Comparison of ENCODE assay signal across 15 cellular contexts in genomic region chr15:63198315-63198714, GRCh38. TPM values are rescaled to one million over a fixed set of nuclear protein-coding genes. Genes with fewer than 3 reads are reported as not detected.
DNase-seq lines count a peak whose midpoint lies in the region; ATAC-seq, FAIRE-seq and TF ChIP-seq lines count a peak whose summit lies in the region.
"Had no signal": no experiment of that assay in that cellular context is flagged by ENCODE, and none has a peak within 500 bp of the region (broad histone marks: within the 10 kb centered on the region; RNA-seq: fewer than 3 reads in every experiment).

No MANE protein-coding gene starts in this region.

- H3K27me3 Mint-ChIP-seq in activated naive CD4-positive, alpha-beta T cell treated with anti-CD3 and anti-CD28 coated beads for 36 hours (ENCODE audit: low read depth), result no peaks in the 10 kb centered on the region
- H3K27me3 Mint-ChIP-seq in activated naive CD4-positive, alpha-beta T cell treated with anti-CD3 and anti-CD28 coated beads, Interleukin-2, amount 10 ng/mL, durations not matched to agents 7 days and 5 days, result no peaks in the 10 kb centered on the region
- H3K27me3 Mint-ChIP-seq: IgD-negative memory B cell had no signal

- no peaks in the 10 kb centered on the region for H3K9me3 ChIP-seq in H1 (ENCODE audit: insufficient read depth in 2 of 2, low read depth in 1 of 2, low read length in 1 of 2)
- H3K9me3 ChIP-seq in upper lobe of right lung, result no peaks in the 10 kb centered on the region
- H3K9me3 ChIP-seq in body of pancreas, result no peaks in the 10 kb centered on the region
- no peaks in the 10 kb centered on the region for H3K9me3 ChIP-seq in BE2C
- H3K9me3 ChIP-seq: vagina had no signal

- H3K27ac Mint-ChIP-seq in activated naive CD4-positive, alpha-beta T cell treated with anti-CD3 and anti-CD28 coated beads for 36 hours, result peak overlapping the region; percentile 55
- H3K27ac Mint-ChIP-seq in activated naive CD4-positive, alpha-beta T cell treated with anti-CD3 and anti-CD28 coated beads, Interleukin-2, amount 10 ng/mL, durations not matched to agents 7 days and 5 days, result no peak overlapping the region

- no peak overlapping the region for H2BK20ac ChIP-seq in H1 (ENCODE audit: low read length)

- no peak for FAIRE-seq in H1 (lab: Jason Lieb, UNC)
- FAIRE-seq: TTC549 had no signal

- H3K4me3 ChIP-seq in H1 (ENCODE audit: extremely low read depth in 1 of 4, insufficient read depth in 2 of 4, low read depth in 3 of 4, low read length in 4 of 4), result no peak overlapping the region
- H3K4me3 ChIP-seq in upper lobe of right lung, result no peak overlapping the region
- no peak overlapping the region for H3K4me3 ChIP-seq in body of pancreas
- H3K4me3 ChIP-seq in BE2C (ENCODE audit: low read depth, low read length), result no peak overlapping the region
- H3K4me3 ChIP-seq: vagina had no signal

- H3K9ac ChIP-seq in H1 (replicated peaks in 1 of 4; ENCODE audit: extremely low read depth in 1 of 4, low read depth in 3 of 4, low read length in 3 of 4), result no peak overlapping the region
- H3K9ac ChIP-seq: parathyroid adenoma had no signal

- H3K23me2 ChIP-seq in H1 (ENCODE audit: low read depth, low read length), result no peaks in the 10 kb centered on the region

- H3K14ac ChIP-seq in H1 (ENCODE audit: insufficient read length), result no peak overlapping the region

- no peak overlapping the region for H4K91ac ChIP-seq in H1 (replicated peaks; ENCODE audit: insufficient read length, low read length)

- H3K4me1 ChIP-seq in H1 (replicated peaks in 1 of 4; ENCODE audit: control insufficient read depth in 3 of 4, insufficient read depth in 4 of 4, low read length in 3 of 4) (peaks cover 0 to 15% (median 11%) of the 10 kb centered on the region in 4 experiments; a peak in 5 of 7 replicates), upper lobe of right lung (peaks cover 75% of the 10 kb centered on the region), body of pancreas (peaks cover 20% of the 10 kb centered on the region), BE2C (peaks cover 9% of the 10 kb centered on the region; the same call in 1 of the 2 replicates)

- peaks cover 1 to 3% of the 10 kb centered on the region in 2 experiments for H4K20me1 ChIP-seq in H1 (replicated peaks in 1 of 2; ENCODE audit: control insufficient read depth in 1 of 2, insufficient read depth in 2 of 2, low read length in 2 of 2)

- H3K79me2 ChIP-seq in H1 (ENCODE audit: control insufficient read depth in 1 of 2, insufficient read depth in 2 of 2, low read length in 2 of 2), result peaks cover 3 to 90% of the 10 kb centered on the region in 2 experiments; a peak in 3 of 4 replicates

- H2BK120ac ChIP-seq in H1 (replicated peaks; ENCODE audit: low read depth, low read length), result no peak overlapping the region

- H3K27me3 ChIP-seq in H1 (replicated peaks in 1 of 4; ENCODE audit: control insufficient read depth in 3 of 4, extremely low read depth in 1 of 4, insufficient read depth in 3 of 4, low read length in 3 of 4) (no peaks in the 10 kb centered on the region), upper lobe of right lung (no peaks in the 10 kb centered on the region), body of pancreas (no peaks in the 10 kb centered on the region), BE2C (no peaks in the 10 kb centered on the region)
- H3K27me3 ChIP-seq: vagina had no signal

- no peak overlapping the region for H3K18ac ChIP-seq in H1 (ENCODE audit: extremely low read depth, low read length)

- TF ChIP-seq CTCF in H1 (IDR thresholded peaks at IDR 0.05; ENCODE audit: control extremely low read depth in 1 of 3, insufficient read depth in 1 of 3, low read depth in 1 of 3, low read length in 3 of 3) (no peak), upper lobe of right lung (IDR thresholded peaks at IDR 0.05) (no peak), body of pancreas (IDR thresholded peaks at IDR 0.05) (no peak), BE2C (IDR thresholded peaks at IDR 0.05; ENCODE audit: low read depth, low read length) (no peak)

- intact Hi-C loops in activated naive CD4-positive, alpha-beta T cell treated with anti-CD3 and anti-CD28 coated beads for 36 hours (cut with micrococcal nuclease), result loop anchor here (10.0 kb wide), 1 partner anchor 1134 kb away; the partner anchor contains the start of genes C2CD4A and VPS13C
- intact Hi-C loops in upper lobe of right lung (cut with DNase I) (no loop called here), body of pancreas (cut with DNase I) (no loop called here)

- H3K4ac ChIP-seq in H1 (replicated peaks; ENCODE audit: insufficient read length, low read depth, low read length), result no peak overlapping the region

- no peak overlapping the region for H3K4me3 Mint-ChIP-seq in activated naive CD4-positive, alpha-beta T cell treated with anti-CD3 and anti-CD28 coated beads for 36 hours
- H3K4me3 Mint-ChIP-seq in activated naive CD4-positive, alpha-beta T cell treated with anti-CD3 and anti-CD28 coated beads, Interleukin-2, amount 10 ng/mL, durations not matched to agents 7 days and 5 days, result no peak overlapping the region
- H3K4me3 Mint-ChIP-seq: IgD-negative memory B cell had no signal

- no peak for DNase-seq in activated naive CD4-positive, alpha-beta T cell treated with anti-CD3 and anti-CD28 coated beads for 36 hours
- no peak for DNase-seq in activated naive CD4-positive, alpha-beta T cell treated with anti-CD3 and anti-CD28 coated beads, Interleukin-2, amount 10 ng/mL, durations not matched to agents 7 days and 5 days
- peak; percentile 37 to 67 for DNase-seq in NCI-H526 (lab: John Stamatoyannopoulos, UW)
- no peak for DNase-seq in H1 (ENCODE audit: low read depth in 1 of 2, low spot score in 2 of 2)
- DNase-seq in upper lobe of right lung, result no peak
- DNase-seq in body of pancreas, result no peak
- no peak for DNase-seq in BE2C
- DNase-seq: activated CD8-positive, alpha-beta memory T cell treated with anti-CD3 and anti-CD28 coated beads, Interleukin-2, amount 50 U/mL, for 4 hours; NCI-H1930; stimulated activated CD4-positive, alpha-beta T cell treated with anti-CD3 and anti-CD28 coated beads, Interleukin-15, amount 100 ng/mL, for 24 hours had no signal

- H3K4me2 ChIP-seq in H1 (ENCODE audit: insufficient read depth in 1 of 2, low read depth in 2 of 2, low read length in 2 of 2), result peak overlapping the region in 1 of 2 experiments; percentile 22; a peak in 1 of 4 replicates

- H3K23ac ChIP-seq in H1 (ENCODE audit: insufficient read length), result no peak overlapping the region

- H2AFZ ChIP-seq in H1 (ENCODE audit: low read length), result no peak overlapping the region
- H2AFZ ChIP-seq: parathyroid adenoma had no signal

- POLR2A ChIA-PET in H1 (lab: Charles Lee; ENCODE audit: partially characterized antibody), result interaction anchor here (0.6 to 1.7 kb wide), 5 partner anchors 9 to 80 kb away, joined by 3 to 4 read pairs (median 4); partner anchors contain the start of genes RAB8B and RPS27L

- TF ChIP-seq POLR2A in H1 (IDR thresholded peaks at IDR 0.05; ENCODE audit: control extremely low read depth in 1 of 2, low read depth in 2 of 2, low read length in 2 of 2), result no peak
- no peak for TF ChIP-seq POLR2A in body of pancreas (IDR thresholded peaks at IDR 0.05)

- no peak overlapping the region for H2BK5ac ChIP-seq in H1 (ENCODE audit: low read depth, low read length)

- TF ChIP-seq RAD21 in H1 (IDR thresholded peaks at IDR 0.05 in 1 of 2, conservative IDR thresholded peaks at IDR 0.05 in 1 of 2; ENCODE audit: low read depth in 2 of 2, low read length in 2 of 2), result no peak

- H2BK12ac ChIP-seq in H1 (ENCODE audit: low read depth, low read length), result no peak overlapping the region

- H3K79me1 ChIP-seq in H1 (ENCODE audit: low read depth, low read length), result peaks cover 11% of the 10 kb centered on the region

- CTCF ChIA-PET in activated naive CD4-positive, alpha-beta T cell treated with anti-CD3 and anti-CD28 coated beads for 36 hours (lab: Charles Lee), result no interaction called here
- CTCF ChIA-PET in activated naive CD4-positive, alpha-beta T cell treated with anti-CD3 and anti-CD28 coated beads, Interleukin-2, amount 10 ng/mL, durations not matched to agents 7 days and 5 days (lab: Charles Lee), result interaction anchor here (1.1 kb wide), 1 partner anchor 11 kb away, joined by 5 read pairs; no protein-coding TSS in a partner anchor
- CTCF ChIA-PET in H1 (lab: Charles Lee; ENCODE audit: partially characterized antibody), result interaction anchor here (0.6 to 0.9 kb wide), 2 partner anchors 39 to 49 kb away, joined by 3 read pairs; no protein-coding TSS in a partner anchor

- H3K4me1 Mint-ChIP-seq in activated naive CD4-positive, alpha-beta T cell treated with anti-CD3 and anti-CD28 coated beads for 36 hours (ENCODE audit: low read depth), result peaks cover 90% of the 10 kb centered on the region
- H3K4me1 Mint-ChIP-seq in activated naive CD4-positive, alpha-beta T cell treated with anti-CD3 and anti-CD28 coated beads, Interleukin-2, amount 10 ng/mL, durations not matched to agents 7 days and 5 days, result peaks cover 93% of the 10 kb centered on the region

- no peak overlapping the region for H3K56ac ChIP-seq in H1 (replicated peaks; ENCODE audit: insufficient read length, low read depth, low read length)

- H3K27ac ChIP-seq in H1 (ENCODE audit: low read depth, low read length) (no peak overlapping the region), upper lobe of right lung (peak overlapping the region; percentile 1), body of pancreas (no peak overlapping the region)
- H3K27ac ChIP-seq: parathyroid adenoma, vagina had no signal

- no peak for TF ChIP-seq EP300 in H1 (IDR thresholded peaks at IDR 0.05; ENCODE audit: borderline replicate concordance in 1 of 2, low read depth in 2 of 2, low read length in 2 of 2)

- no peak overlapping the region for H4K8ac ChIP-seq in H1 (ENCODE audit: extremely low read depth, insufficient read depth, low read length)

- H3K36me3 Mint-ChIP-seq in activated naive CD4-positive, alpha-beta T cell treated with anti-CD3 and anti-CD28 coated beads for 36 hours (ENCODE audit: low read depth), result peaks cover 26% of the 10 kb centered on the region
- peaks cover 62% of the 10 kb centered on the region for H3K36me3 Mint-ChIP-seq in activated naive CD4-positive, alpha-beta T cell treated with anti-CD3 and anti-CD28 coated beads, Interleukin-2, amount 10 ng/mL, durations not matched to agents 7 days and 5 days

- no peak for ATAC-seq in upper lobe of right lung
- no peak for ATAC-seq in body of pancreas
- ATAC-seq in GM21390 (IDR thresholded peaks at IDR 0.05; ENCODE audit: unreplicated experiment), result no peak

- H2BK15ac ChIP-seq in H1 (ENCODE audit: low read length), result 0 out of 2 replicates have a peak overlapping the region, but pooled peaks have one; percentile 62

- no peak overlapping the region for H4K5ac ChIP-seq in H1 (ENCODE audit: insufficient read length, low read depth, low read length)

- H3K9me3 Mint-ChIP-seq in activated naive CD4-positive, alpha-beta T cell treated with anti-CD3 and anti-CD28 coated beads for 36 hours, result no peaks in the 10 kb centered on the region
- no peaks in the 10 kb centered on the region for H3K9me3 Mint-ChIP-seq in activated naive CD4-positive, alpha-beta T cell treated with anti-CD3 and anti-CD28 coated beads, Interleukin-2, amount 10 ng/mL, durations not matched to agents 7 days and 5 days
- H3K9me3 Mint-ChIP-seq: IgD-negative memory B cell had no signal

- WGBS in H1 (ENCODE audit: extremely low coverage in 1 of 2, insufficient coverage in 1 of 2, insufficient read length in 1 of 2, insufficient replicate concordance in 2 of 2, low coverage in 1 of 2, low lambda C conversion rate in 2 of 2, missing lambda C conversion rate in 1 of 2), 2 experiments, result 85% methylated on average over 5 of the region's 5 CpGs; no CpG with 5 or more reads in 1 of the 2 experiments
- 54 to 59% methylated on average over 5 of the region's 5 CpGs for WGBS in body of pancreas, 2 donors

- no peak overlapping the region for H2AK5ac ChIP-seq in H1 (ENCODE audit: low read depth, low read length)

- no peaks in the 10 kb centered on the region for H3K36me3 ChIP-seq in H1 (ENCODE audit: control insufficient read depth in 2 of 4, insufficient read depth in 4 of 4, low read length in 3 of 4)
- no peaks in the 10 kb centered on the region for H3K36me3 ChIP-seq in upper lobe of right lung
- H3K36me3 ChIP-seq in body of pancreas (replicated peaks in 1 of 2; ENCODE audit: insufficient read depth in 1 of 2, low read depth in 2 of 2), result no peaks in the 10 kb centered on the region
- H3K36me3 ChIP-seq in BE2C, result no peaks in the 10 kb centered on the region
- H3K36me3 ChIP-seq: vagina had no signal

RNA-seq across cellular contexts. Expression of gene RAB8B, which starts 8.9 kb away (rescaled TPM):
- total RNA-seq in activated naive CD4-positive, alpha-beta T cell treated with anti-CD3 and anti-CD28 coated beads for 36 hours, result 10 to 100 TPM; 91.5 to 93.1 TPM
- total RNA-seq in H1 (2021; fragmentation: NEBNext Ultra II Directional; extraction: Animal tissue kit (Norgen Biotek cat#: 25700)), result 47.0 and 47.8 TPM in 2 replicates
- 6.1 and 9.5 TPM in 2 replicates for polyA plus RNA-seq in H1 (2011; rRNA removed)
- polyA plus RNA-seq in H1 (2011; cell fraction: cytosol; rRNA removed), result 17.9 TPM
- polyA plus RNA-seq in H1 (2011; cell fraction: nucleus; rRNA removed), result 5.9 TPM
- 19.4 to 42.9 TPM (median 25.0 TPM) in 4 replicates for polyA plus RNA-seq in H1 (2012, experiment 1 of 2)
- 1.6 TPM for polyA plus RNA-seq in H1 (2012, experiment 2 of 2)
- 41.2 TPM for polyA plus RNA-seq in H1 (2013, experiment 1 of 2)
- polyA plus RNA-seq in H1 (2013, experiment 2 of 2), result 43.0 TPM
- 18.6 and 26.4 TPM in 2 replicates for polyA minus RNA-seq in H1 (2011; rRNA and poly(A)+ RNA removed)
- 83.0 TPM for polyA minus RNA-seq in H1 (2011; cell fraction: cytosol; rRNA and poly(A)+ RNA removed)
- polyA minus RNA-seq in H1 (2011; cell fraction: nucleus; rRNA and poly(A)+ RNA removed), result 11.2 TPM
- total RNA-seq in upper lobe of right lung, result 54.5 TPM
- 10 to 100 TPM; 12.5 to 14.0 TPM for total RNA-seq in body of pancreas
- polyA plus RNA-seq in BE2C (2012; ENCODE audit: insufficient read depth, insufficient read length, low read depth), result 5.5 TPM

RNA-seq across cellular contexts. Expression of gene RPS27L, which starts 41.0 kb away (rescaled TPM):
- 100 to 1,000 TPM; 220 to 222 TPM for total RNA-seq in activated naive CD4-positive, alpha-beta T cell treated with anti-CD3 and anti-CD28 coated beads for 36 hours
- 143 and 160 TPM in 2 replicates for total RNA-seq in H1 (2021; fragmentation: NEBNext Ultra II Directional; extraction: Animal tissue kit (Norgen Biotek cat#: 25700))
- 64.2 and 115 TPM in 2 replicates for polyA plus RNA-seq in H1 (2011; rRNA removed)
- polyA plus RNA-seq in H1 (2011; cell fraction: cytosol; rRNA removed), result 99.9 TPM
- polyA plus RNA-seq in H1 (2011; cell fraction: nucleus; rRNA removed), result 18.3 TPM
- polyA plus RNA-seq in H1 (2012, experiment 1 of 2), result 126 to 149 TPM (median 131 TPM) in 4 replicates
- 69.1 TPM for polyA plus RNA-seq in H1 (2012, experiment 2 of 2)
- 106 TPM for polyA plus RNA-seq in H1 (2013, experiment 1 of 2)
- polyA plus RNA-seq in H1 (2013, experiment 2 of 2), result 118 TPM
- 18.3 and 23.2 TPM in 2 replicates for polyA minus RNA-seq in H1 (2011; rRNA and poly(A)+ RNA removed)
- 26.7 TPM for polyA minus RNA-seq in H1 (2011; cell fraction: cytosol; rRNA and poly(A)+ RNA removed)
- 32.5 TPM for polyA minus RNA-seq in H1 (2011; cell fraction: nucleus; rRNA and poly(A)+ RNA removed)
- total RNA-seq in upper lobe of right lung (196 TPM), body of pancreas (10 to 100 TPM; 15.2 to 37.9 TPM)
- polyA plus RNA-seq in BE2C (2012; ENCODE audit: insufficient read depth, insufficient read length, low read depth), result 17.8 TPM

Comparison
In these comparisons a context has a peak if more than half of its experiments do, and no peak if none do; other contexts are left out.
1. DNase-seq: peak in NCI-H526 (2 of 2); none in activated naive CD4-positive, alpha-beta T cell treated with anti-CD3 and anti-CD28 coated beads for 36 hours (single experiment), activated naive CD4-positive, alpha-beta T cell treated with anti-CD3 and anti-CD28 coated beads, Interleukin-2, amount 10 ng/mL, durations not matched to agents 7 days and 5 days (single experiment), H1 (0 of 2), upper lobe of right lung (single experiment), body of pancreas (0 of 4) and BE2C (single experiment).